Comparison of ENCODE assay signal across 8 cellular contexts in genomic region chr1:54886724-54887664, GRCh38. TPM values are rescaled to one million over a fixed set of nuclear protein-coding genes. Genes with fewer than 3 reads are reported as not detected.
DNase-seq lines count a peak whose midpoint lies in the region; ATAC-seq and TF ChIP-seq lines count a peak whose summit lies in the region.

A gene with protein sequence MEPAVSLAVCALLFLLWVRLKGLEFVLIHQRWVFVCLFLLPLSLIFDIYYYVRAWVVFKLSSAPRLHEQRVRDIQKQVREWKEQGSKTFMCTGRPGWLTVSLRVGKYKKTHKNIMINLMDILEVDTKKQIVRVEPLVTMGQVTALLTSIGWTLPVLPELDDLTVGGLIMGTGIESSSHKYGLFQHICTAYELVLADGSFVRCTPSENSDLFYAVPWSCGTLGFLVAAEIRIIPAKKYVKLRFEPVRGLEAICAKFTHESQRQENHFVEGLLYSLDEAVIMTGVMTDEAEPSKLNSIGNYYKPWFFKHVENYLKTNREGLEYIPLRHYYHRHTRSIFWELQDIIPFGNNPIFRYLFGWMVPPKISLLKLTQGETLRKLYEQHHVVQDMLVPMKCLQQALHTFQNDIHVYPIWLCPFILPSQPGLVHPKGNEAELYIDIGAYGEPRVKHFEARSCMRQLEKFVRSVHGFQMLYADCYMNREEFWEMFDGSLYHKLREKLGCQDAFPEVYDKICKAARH (minus strand): TSS chr1:54887195. CDS start chr1:54887119, 76 bp downstream.

- ATAC-seq in GM18867 (IDR thresholded peaks at IDR 0.05; ENCODE audit: unreplicated experiment): peak; percentile 94
- ATAC-seq in HG03097 (IDR thresholded peaks at IDR 0.05; ENCODE audit: low FRiP score, unreplicated experiment): peak; percentile 89

- H3K36me3 ChIP-seq in kidney epithelial cell (ENCODE audit: control insufficient read depth, insufficient read depth, low read length): peaks cover 4% of the 10 kb centered on the region

- in situ Hi-C loops in ACHN (cut with HindIII; ENCODE audit: low pct_ligation_motif_present, low pct_unique_long_range_greater_than_20kb, low sequenced_read_pairs): no loop called here

- TF ChIP-seq CTCF in kidney epithelial cell (IDR thresholded peaks at IDR 0.05; ENCODE audit: insufficient read depth, low read length, poor library complexity, severe bottlenecking): no peak

- no peaks in the 10 kb centered on the region for H3K27me3 ChIP-seq in kidney epithelial cell (ENCODE audit: control insufficient read depth, insufficient read depth, low read length)

- peak within 1 kb of the TSS; percentile 96 for H3K4me3 ChIP-seq in kidney epithelial cell (ENCODE audit: low read depth, low read length)

- peak; percentile 86 for DNase-seq in ACHN
- DNase-seq in NCI-H2227 treated with DMSO at 0.1 percent for 48 hours (lab: John Stamatoyannopoulos, UW): peak; percentile 88
- DNase-seq in activated CD4-positive, CD25-positive, alpha-beta regulatory T cell treated with anti-CD3 and anti-CD28 coated beads, Interleukin-2, amount 50 U/mL, for 72 hours: peak; percentile 73
- peak; percentile 99 for DNase-seq in cerebellum (ENCODE audit: low spot score)
- no peak for DNase-seq in kidney epithelial cell (ENCODE audit: low read depth)
- peak; percentile 16 to 50 for DNase-seq in stimulated activated CD4-positive, alpha-beta T cell treated with anti-CD3 and anti-CD28 coated beads, Interleukin-1b, Interleukin-23, amount 100 ng/mL, for 1 hour (ENCODE audit: low read depth in 2 of 2)

RNA-seq across cellular contexts. Expression of the gene that starts here (rescaled TPM):
- total RNA-seq in cerebellum (37.9 TPM), kidney epithelial cell (128 and 140 TPM in 2 replicates)
